In the genomic region with DNA sequence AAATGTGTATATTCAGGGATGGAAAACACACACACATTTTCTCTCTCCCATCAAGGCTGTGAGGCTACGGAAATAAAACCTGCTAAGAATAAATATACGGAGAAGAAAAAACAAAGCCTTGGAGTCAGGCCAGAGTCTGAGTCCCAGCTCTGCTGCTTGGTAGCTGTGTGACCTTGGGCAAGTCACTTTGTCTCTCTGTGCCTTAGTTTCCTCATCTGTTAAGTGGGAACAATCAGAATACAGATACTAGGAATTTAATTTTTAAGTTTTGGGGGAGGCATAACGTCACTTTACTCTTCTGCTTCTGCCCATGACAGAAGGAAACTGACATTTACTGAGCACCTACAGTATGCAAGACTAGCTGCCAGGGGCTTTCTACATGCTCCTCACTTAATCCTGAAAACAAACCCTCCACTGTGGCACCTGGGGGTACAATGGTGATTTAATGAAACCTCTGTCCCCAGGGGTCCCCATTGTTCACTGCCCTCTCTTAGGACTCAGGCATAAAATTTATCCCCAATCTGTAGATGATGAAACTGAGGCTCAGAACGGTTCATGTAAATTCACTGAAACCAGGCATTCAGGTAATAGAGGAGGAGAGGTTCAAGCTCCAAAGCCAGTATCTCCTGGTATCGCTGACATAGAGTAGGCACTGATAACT, we compare ENCODE assay signal across 18 cellular contexts.
A peak's percentile ranks its signal among the peaks of the same experiment; 100 is the strongest.
DNase-seq lines count a peak whose midpoint lies in the region; ATAC-seq, FAIRE-seq and TF ChIP-seq lines count a peak whose summit lies in the region.
"Had no signal": no experiment of that assay in that cellular context is flagged by ENCODE, and none has a peak within 500 bp of the region (broad histone marks: within the 10 kb centered on the region; RNA-seq: fewer than 3 reads in every experiment).

No MANE protein-coding gene starts in this region.

- no peak overlapping the region for H3K4me3 Mint-ChIP-seq in activated CD8-positive, alpha-beta T cell treated with anti-CD3 and anti-CD28 coated beads, Interleukin-2, amount 10 ng/mL, durations not matched to agents 7 days and 5 days
- H3K4me3 Mint-ChIP-seq in activated CD8-positive, alpha-beta T cell treated with anti-CD3 and anti-CD28 coated beads for 36 hours, result no peak overlapping the region
- H3K4me3 Mint-ChIP-seq in osteocyte (ENCODE audit: unreplicated experiment), result no peak overlapping the region
- no peak overlapping the region for H3K4me3 Mint-ChIP-seq in activated naive CD4-positive, alpha-beta T cell treated with anti-CD3 and anti-CD28 coated beads, Interleukin-2, amount 10 ng/mL, durations not matched to agents 7 days and 5 days
- H3K4me3 Mint-ChIP-seq: B cell; CD8-positive, alpha-beta T cell; H9 had no signal

- peak; percentile 1 for DNase-seq in activated CD8-positive, alpha-beta T cell treated with anti-CD3 and anti-CD28 coated beads, Interleukin-2, amount 10 ng/mL, durations not matched to agents 7 days and 5 days
- DNase-seq in activated CD8-positive, alpha-beta T cell treated with anti-CD3 and anti-CD28 coated beads for 36 hours, result no peak
- DNase-seq in A549 (ENCODE audit: low read depth in 1 of 2, low spot score in 1 of 2), result no peak
- DNase-seq in ecto neural progenitor cell (ENCODE audit: low spot score), result peak; percentile 13
- peak; percentile 34 for DNase-seq in osteocyte (ENCODE audit: extremely low spot score, unreplicated experiment)
- DNase-seq in lower leg skin (ENCODE audit: low spot score in 2 of 2), result no peak
- no peak for DNase-seq in activated naive CD4-positive, alpha-beta T cell treated with anti-CD3 and anti-CD28 coated beads, Interleukin-2, amount 10 ng/mL, durations not matched to agents 7 days and 5 days
- DNase-seq: Calu3; CD8-positive, alpha-beta T cell; DMS79 treated with DMSO at 0.1 percent for 48 hours; GF-D8 had no signal

- no peak for ATAC-seq in activated CD8-positive, alpha-beta T cell treated with anti-CD3 and anti-CD28 coated beads, Interleukin-2, amount 10 ng/mL, durations not matched to agents 7 days and 5 days
- no peak for ATAC-seq in activated CD8-positive, alpha-beta T cell treated with anti-CD3 and anti-CD28 coated beads for 36 hours
- no peak for ATAC-seq in A549
- no peak for ATAC-seq in GM18520 (IDR thresholded peaks at IDR 0.05; ENCODE audit: unreplicated experiment)
- ATAC-seq: CD8-positive, alpha-beta T cell; HepG2 had no signal

- H3K4me2 ChIP-seq in A549, result no peak overlapping the region
- H3K4me2 ChIP-seq: BLaER1 treated with 17β-estradiol and CSF1 and Interleukin-3, amounts not matched to agents 10 nM and 100 nM had no signal

- no peak for FAIRE-seq in A549 (lab: Jason Lieb, UNC)
- FAIRE-seq: H1, HepG2 had no signal

- H3K27me3 Mint-ChIP-seq in activated CD8-positive, alpha-beta T cell treated with anti-CD3 and anti-CD28 coated beads, Interleukin-2, amount 10 ng/mL, durations not matched to agents 7 days and 5 days (ENCODE audit: low read depth), result peaks cover 14% of the 10 kb centered on the region
- no peaks in the 10 kb centered on the region for H3K27me3 Mint-ChIP-seq in activated CD8-positive, alpha-beta T cell treated with anti-CD3 and anti-CD28 coated beads for 36 hours
- H3K27me3 Mint-ChIP-seq in osteocyte (ENCODE audit: unreplicated experiment), result peaks cover 43% of the 10 kb centered on the region
- peaks cover 28% of the 10 kb centered on the region for H3K27me3 Mint-ChIP-seq in activated naive CD4-positive, alpha-beta T cell treated with anti-CD3 and anti-CD28 coated beads, Interleukin-2, amount 10 ng/mL, durations not matched to agents 7 days and 5 days

- no peaks in the 10 kb centered on the region for H3K4me1 ChIP-seq in A549

- CTCF ChIA-PET in activated CD8-positive, alpha-beta T cell treated with anti-CD3 and anti-CD28 coated beads, Interleukin-2, amount 10 ng/mL, durations not matched to agents 7 days and 5 days (lab: Charles Lee), result no interaction called here
- CTCF ChIA-PET in activated CD8-positive, alpha-beta T cell treated with anti-CD3 and anti-CD28 coated beads for 36 hours (lab: Charles Lee), result no interaction called here
- CTCF ChIA-PET in A549 (lab: Yijun Ruan, JAX), result interaction anchor here (2.1 kb wide), 1 partner anchor 10 kb away, joined by 6 read pairs; no protein-coding TSS in a partner anchor
- CTCF ChIA-PET in activated naive CD4-positive, alpha-beta T cell treated with anti-CD3 and anti-CD28 coated beads, Interleukin-2, amount 10 ng/mL, durations not matched to agents 7 days and 5 days (lab: Charles Lee), result no interaction called here

- intact Hi-C loops in activated CD8-positive, alpha-beta T cell treated with anti-CD3 and anti-CD28 coated beads for 36 hours (cut with micrococcal nuclease), result no loop called here
- intact Hi-C loops in lower leg skin (cut with DNase I; ENCODE audit: low total_unique reads), result no loop called here

- no peak overlapping the region for H3K27ac ChIP-seq in A549
- H3K27ac ChIP-seq: 22Rv1; BLaER1 treated with 17β-estradiol and CSF1 and Interleukin-3, amounts not matched to agents 10 nM and 100 nM had no signal

- H3K36me3 Mint-ChIP-seq in activated CD8-positive, alpha-beta T cell treated with anti-CD3 and anti-CD28 coated beads, Interleukin-2, amount 10 ng/mL, durations not matched to agents 7 days and 5 days (ENCODE audit: low read depth), result no peaks in the 10 kb centered on the region
- no peaks in the 10 kb centered on the region for H3K36me3 Mint-ChIP-seq in activated CD8-positive, alpha-beta T cell treated with anti-CD3 and anti-CD28 coated beads for 36 hours (ENCODE audit: low read depth)
- no peaks in the 10 kb centered on the region for H3K36me3 Mint-ChIP-seq in osteocyte (ENCODE audit: unreplicated experiment)
- H3K36me3 Mint-ChIP-seq in activated naive CD4-positive, alpha-beta T cell treated with anti-CD3 and anti-CD28 coated beads, Interleukin-2, amount 10 ng/mL, durations not matched to agents 7 days and 5 days, result no peaks in the 10 kb centered on the region
- H3K36me3 Mint-ChIP-seq: CD8-positive, alpha-beta T cell had no signal

- TF ChIP-seq EP300 in A549 (IDR thresholded peaks at IDR 0.05), result no peak

- H3K4me1 Mint-ChIP-seq in activated CD8-positive, alpha-beta T cell treated with anti-CD3 and anti-CD28 coated beads, Interleukin-2, amount 10 ng/mL, durations not matched to agents 7 days and 5 days (ENCODE audit: low read depth), result no peaks in the 10 kb centered on the region
- H3K4me1 Mint-ChIP-seq in activated CD8-positive, alpha-beta T cell treated with anti-CD3 and anti-CD28 coated beads for 36 hours (ENCODE audit: low read depth), result peaks cover 2% of the 10 kb centered on the region
- H3K4me1 Mint-ChIP-seq in osteocyte (ENCODE audit: unreplicated experiment), result no peaks in the 10 kb centered on the region
- no peaks in the 10 kb centered on the region for H3K4me1 Mint-ChIP-seq in activated naive CD4-positive, alpha-beta T cell treated with anti-CD3 and anti-CD28 coated beads, Interleukin-2, amount 10 ng/mL, durations not matched to agents 7 days and 5 days
- H3K4me1 Mint-ChIP-seq: B cell had no signal

- TF ChIP-seq RAD21 in A549 (conservative IDR thresholded peaks at IDR 0.05 in 1 of 2, IDR thresholded peaks at IDR 0.05 in 1 of 2), result no peak

- POLR2A ChIA-PET in activated CD8-positive, alpha-beta T cell treated with anti-CD3 and anti-CD28 coated beads, Interleukin-2, amount 10 ng/mL, durations not matched to agents 7 days and 5 days (lab: Charles Lee), result no interaction called here
- POLR2A ChIA-PET in activated CD8-positive, alpha-beta T cell treated with anti-CD3 and anti-CD28 coated beads for 36 hours (lab: Charles Lee), result no interaction called here
- POLR2A ChIA-PET in A549 (lab: Yijun Ruan, JAX), result no interaction called here

- H3K27ac Mint-ChIP-seq in activated CD8-positive, alpha-beta T cell treated with anti-CD3 and anti-CD28 coated beads, Interleukin-2, amount 10 ng/mL, durations not matched to agents 7 days and 5 days, result no peak overlapping the region
- H3K27ac Mint-ChIP-seq in activated CD8-positive, alpha-beta T cell treated with anti-CD3 and anti-CD28 coated beads for 36 hours, result no peak overlapping the region
- no peak overlapping the region for H3K27ac Mint-ChIP-seq in osteocyte (ENCODE audit: unreplicated experiment)
- H3K27ac Mint-ChIP-seq in activated naive CD4-positive, alpha-beta T cell treated with anti-CD3 and anti-CD28 coated beads, Interleukin-2, amount 10 ng/mL, durations not matched to agents 7 days and 5 days, result no peak overlapping the region
- H3K27ac Mint-ChIP-seq: B cell; CD8-positive, alpha-beta T cell; H9 had no signal

- H3K9me3 Mint-ChIP-seq in activated CD8-positive, alpha-beta T cell treated with anti-CD3 and anti-CD28 coated beads, Interleukin-2, amount 10 ng/mL, durations not matched to agents 7 days and 5 days (ENCODE audit: insufficient read depth), result no peaks in the 10 kb centered on the region
- H3K9me3 Mint-ChIP-seq in activated CD8-positive, alpha-beta T cell treated with anti-CD3 and anti-CD28 coated beads for 36 hours, result no peaks in the 10 kb centered on the region
- H3K9me3 Mint-ChIP-seq in osteocyte (ENCODE audit: unreplicated experiment), result no peaks in the 10 kb centered on the region
- peaks cover 3% of the 10 kb centered on the region for H3K9me3 Mint-ChIP-seq in activated naive CD4-positive, alpha-beta T cell treated with anti-CD3 and anti-CD28 coated beads, Interleukin-2, amount 10 ng/mL, durations not matched to agents 7 days and 5 days
- H3K9me3 Mint-ChIP-seq: CD8-positive, alpha-beta T cell had no signal

- TF ChIP-seq CTCF in activated CD8-positive, alpha-beta T cell treated with anti-CD3 and anti-CD28 coated beads for 36 hours (IDR thresholded peaks at IDR 0.05), result no peak
- TF ChIP-seq CTCF in A549 (IDR thresholded peaks at IDR 0.05) (no peak), osteocyte (IDR thresholded peaks at IDR 0.05) (no peak), lower leg skin (IDR thresholded peaks at IDR 0.05) (no peak)

- H3K4me3 ChIP-seq in A549, result no peak overlapping the region
- no peak overlapping the region for H3K4me3 ChIP-seq in lower leg skin (ENCODE audit: low read depth, poor library complexity, severe bottlenecking)
- H3K4me3 ChIP-seq: BLaER1 treated with 17β-estradiol and CSF1 and Interleukin-3, amounts not matched to agents 10 nM and 100 nM had no signal

- H3K9me3 ChIP-seq in A549, result no peaks in the 10 kb centered on the region

- TF ChIP-seq POLR2A in A549 (IDR thresholded peaks at IDR 0.05; ENCODE audit: low read length), result no peak
- TF ChIP-seq POLR2A in lower leg skin (IDR thresholded peaks at IDR 0.05), result no peak

- 24% methylated on average over 5 of the region's 5 CpGs for WGBS in A549 (ENCODE audit: missing lambda C conversion rate)
- 67 to 72% methylated on average over 5 of the region's 5 CpGs for WGBS in lower leg skin, 2 donors

TF ChIP-seq in A549, 52 proteins besides CTCF, POLR2A, EP300 and RAD21 (continues in another document):
- TF ChIP-seq KDM1A (IDR thresholded peaks at IDR 0.05; ENCODE audit: low read depth) (0 out of 2 replicates have a peak, but pooled peaks have one; percentile 43), MAZ (IDR thresholded peaks at IDR 0.05; ENCODE audit: borderline replicate concordance, low read depth, low read length) (no peak), PHF8 (IDR thresholded peaks at IDR 0.05; ENCODE audit: borderline replicate concordance, low read depth) (no peak)

Comparison
In these comparisons a context has a peak if more than half of its experiments do, and no peak if none do; other contexts are left out.
1. DNase-seq: peak in activated CD8-positive, alpha-beta T cell treated with anti-CD3 and anti-CD28 coated beads, Interleukin-2, amount 10 ng/mL, durations not matched to agents 7 days and 5 days (single experiment), ecto neural progenitor cell (single experiment) and osteocyte (single experiment); none in activated CD8-positive, alpha-beta T cell treated with anti-CD3 and anti-CD28 coated beads for 36 hours (single experiment), A549 (0 of 2), lower leg skin (0 of 2) and activated naive CD4-positive, alpha-beta T cell treated with anti-CD3 and anti-CD28 coated beads, Interleukin-2, amount 10 ng/mL, durations not matched to agents 7 days and 5 days (single experiment).